In the genomic region with DNA sequence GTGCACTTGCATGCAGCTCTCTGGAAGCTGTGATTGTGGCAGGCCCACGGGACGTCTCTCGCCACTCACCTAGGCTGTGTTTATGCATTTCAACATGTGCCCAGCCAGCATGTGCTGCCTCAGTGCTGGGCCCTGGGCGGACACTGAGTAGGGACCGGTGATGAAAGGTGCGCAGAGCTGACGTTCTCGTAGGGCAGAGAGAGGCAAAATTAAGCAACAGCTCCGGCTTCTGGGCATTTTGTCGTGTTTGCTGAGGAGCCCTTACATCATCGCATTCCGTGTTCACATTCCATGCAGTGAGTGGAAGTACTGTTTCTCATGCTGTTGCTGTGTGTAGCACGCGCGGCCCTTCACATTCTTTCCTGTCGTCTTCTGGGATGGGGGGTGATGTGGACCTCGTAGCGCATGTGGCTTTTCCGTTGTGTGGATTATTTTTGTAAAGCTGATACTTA, we compare ENCODE assay signal across 12 cellular contexts. TPM values are rescaled to one million over a fixed set of nuclear protein-coding genes. Genes with fewer than 3 reads are reported as not detected.
A peak's percentile ranks its signal among the peaks of the same experiment; 100 is the strongest.
DNase-seq lines count a peak whose midpoint lies in the region; TF ChIP-seq lines count a peak whose summit lies in the region.
"Had no signal": no experiment of that assay in that cellular context is flagged by ENCODE, and none has a peak within 500 bp of the region (broad histone marks: within the 10 kb centered on the region; RNA-seq: fewer than 3 reads in every experiment).

No MANE protein-coding gene starts in this region.

- H3K36me3 Mint-ChIP-seq in chondrocyte (ENCODE audit: low read depth) (no peaks in the 10 kb centered on the region), glutamatergic neuron (ENCODE audit: unreplicated experiment) (no peaks in the 10 kb centered on the region)

- H3K4me3 Mint-ChIP-seq in chondrocyte (ENCODE audit: unreplicated experiment), result peak overlapping the region; percentile 35
- no peak overlapping the region for H3K4me3 Mint-ChIP-seq in glutamatergic neuron (ENCODE audit: unreplicated experiment)
- H3K4me3 Mint-ChIP-seq: T-helper 1 cell treated with Interleukin-12 subunit alpha and Interleukin-12 subunit beta and Interleukin-4 antibody, amounts not matched to agents 30 μg/mL and 1 μg/mL, for 36 hours had no signal

- H3K27ac Mint-ChIP-seq in chondrocyte (ENCODE audit: unreplicated experiment), result peak overlapping the region; percentile 87
- H3K27ac Mint-ChIP-seq in glutamatergic neuron (ENCODE audit: unreplicated experiment), result no peak overlapping the region
- H3K27ac Mint-ChIP-seq: T-helper 1 cell treated with Interleukin-12 subunit alpha and Interleukin-12 subunit beta and Interleukin-4 antibody, amounts not matched to agents 30 μg/mL and 1 μg/mL, for 36 hours had no signal

- TF ChIP-seq CTCF in chondrocyte (IDR thresholded peaks at IDR 0.05) (no peak), glutamatergic neuron (IDR thresholded peaks at IDR 0.05; ENCODE audit: partially characterized antibody, unreplicated experiment) (no peak)

- DNase-seq in GM04504 (ENCODE audit: low read depth) (peak; percentile 87), chondrocyte (ENCODE audit: low spot score) (no peak), islet precursor cell (peak; percentile 82), skeletal muscle cell (ENCODE audit: low read depth) (peak; percentile 86), HK-2 (ENCODE audit: unreplicated experiment) (no peak), GM19240 (ENCODE audit: insufficient read length, low spot score) (no peak), glutamatergic neuron (no peak)
- DNase-seq in activated naive CD4-positive, alpha-beta T cell (lab: John Stamatoyannopoulos, UW), result no peak
- DNase-seq: adrenal gland; NCI-H1436; stimulated activated naive CD4-positive, alpha-beta T cell treated with Interleukin-2 at 50 U/mL for 16 hours had no signal

- H3K27me3 Mint-ChIP-seq in chondrocyte (ENCODE audit: low read depth), result no peaks in the 10 kb centered on the region
- H3K27me3 Mint-ChIP-seq in glutamatergic neuron (ENCODE audit: unreplicated experiment), result peaks cover 8% of the 10 kb centered on the region

- H3K9me3 Mint-ChIP-seq in chondrocyte (ENCODE audit: low read depth), result no peaks in the 10 kb centered on the region
- H3K9me3 Mint-ChIP-seq in glutamatergic neuron (ENCODE audit: unreplicated experiment), result peaks cover 6% of the 10 kb centered on the region
- H3K9me3 Mint-ChIP-seq: T-helper 1 cell treated with Interleukin-12 subunit alpha and Interleukin-12 subunit beta and Interleukin-4 antibody, amounts not matched to agents 30 μg/mL and 1 μg/mL, for 36 hours had no signal

- no peak overlapping the region for H3K4me3 ChIP-seq in skeletal muscle cell (ENCODE audit: low read depth, low read length)
- H3K4me3 ChIP-seq: adrenal gland had no signal

- H3K4me1 Mint-ChIP-seq in chondrocyte (ENCODE audit: low read depth), result peaks cover 30% of the 10 kb centered on the region
- H3K4me1 Mint-ChIP-seq in glutamatergic neuron (ENCODE audit: low read depth, unreplicated experiment), result peaks cover 24% of the 10 kb centered on the region

RNA-seq across cellular contexts. Expression of a gene that starts 50.5 kb away (rescaled TPM):
- total RNA-seq in chondrocyte (not detected in 3 replicates), glutamatergic neuron (ENCODE audit: unreplicated experiment) (2.6 TPM)

Comparison
In these comparisons a context has a peak if more than half of its experiments do, and no peak if none do; other contexts are left out.
1. DNase-seq: peak in GM04504 (single experiment), islet precursor cell (single experiment) and skeletal muscle cell (single experiment); none in chondrocyte (single experiment), HK-2 (single experiment), activated naive CD4-positive, alpha-beta T cell (0 of 4), GM19240 (single experiment) and glutamatergic neuron (single experiment).